In the genomic region with DNA sequence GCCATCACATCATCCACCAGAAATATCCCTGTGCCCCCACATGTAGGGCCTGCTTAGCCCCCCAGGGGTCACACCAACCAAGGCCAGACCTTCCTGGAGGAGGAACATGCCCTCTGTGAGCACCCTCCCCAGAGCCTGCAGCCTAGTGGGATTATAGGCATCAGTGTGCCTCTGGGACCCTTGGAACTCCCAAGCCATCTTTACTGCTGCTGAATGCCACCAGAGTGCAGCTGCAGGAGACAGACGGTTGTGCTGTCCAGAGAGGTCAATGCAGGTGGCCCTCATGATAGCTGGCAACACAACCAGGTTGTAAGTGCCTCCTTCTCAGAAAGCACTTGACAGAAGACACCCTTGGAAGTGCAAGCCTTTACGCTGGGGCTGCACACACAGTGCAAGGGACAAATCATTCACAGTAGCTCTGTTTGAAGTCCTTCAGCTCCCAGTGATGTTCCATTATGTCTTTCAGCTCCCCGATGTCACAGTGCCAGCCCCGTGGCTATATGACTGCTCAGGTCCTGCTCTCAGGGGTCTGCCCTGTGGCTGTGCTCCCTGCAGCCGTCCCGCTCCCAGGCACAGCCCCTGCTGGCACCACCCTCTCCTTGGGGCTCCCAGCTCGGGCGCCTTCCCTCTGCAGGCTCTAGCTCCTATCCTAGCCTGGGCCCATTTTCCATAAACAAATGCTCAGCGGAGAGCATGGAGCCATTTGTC, we compare ENCODE assay signal across 32 cellular contexts.
A peak's percentile ranks its signal among the peaks of the same experiment; 100 is the strongest.
DNase-seq lines count a peak whose midpoint lies in the region; ATAC-seq, FAIRE-seq and TF ChIP-seq lines count a peak whose summit lies in the region.
"Had no signal": no experiment of that assay in that cellular context is flagged by ENCODE, and none has a peak within 500 bp of the region (broad histone marks: within the 10 kb centered on the region; RNA-seq: fewer than 3 reads in every experiment).

No MANE protein-coding gene starts in this region.

- 84 to 89% (median 86%) methylated on average over 9 of the region's 9 CpGs for WGBS in spleen, 5 donors

- H3K36me3 Mint-ChIP-seq in brain (no peaks in the 10 kb centered on the region), natural killer cell (no peaks in the 10 kb centered on the region)
- H3K36me3 Mint-ChIP-seq: natural killer cell treated with Interleukin-12 subunit alpha and Interleukin-12 subunit beta and Interleukin-15 and Interleukin-18, amount 100 ng/mL, for 72 hours had no signal

- H3K27me3 ChIP-seq in PC-3 (ENCODE audit: low read length) (no peaks in the 10 kb centered on the region), spleen (replicated peaks in 1 of 7) (peaks cover 0 to 4% (median 0%) of the 10 kb centered on the region in 7 donors)
- H3K27me3 ChIP-seq: ascending aorta, heart left ventricle had no signal

- no peaks in the 10 kb centered on the region for H3K9me3 ChIP-seq in PC-3 (ENCODE audit: low read length)
- no peaks in the 10 kb centered on the region for H3K9me3 ChIP-seq in kidney (ENCODE audit: control insufficient read depth in 1 of 2, low read length in 2 of 2)
- H3K9me3 ChIP-seq in spleen = no peaks in the 10 kb centered on the region
- H3K9me3 ChIP-seq: ascending aorta, Caco-2, HAP-1, heart left ventricle, lower lobe of right lung, tibial artery had no signal

- peak overlapping the region; percentile 63 for H2AFZ ChIP-seq in PC-3 (ENCODE audit: low read length)
- H2AFZ ChIP-seq: parathyroid adenoma had no signal

- no TSS peak for BruUV-seq in PC-3 (replicated peaks; lab: Mats Ljungman, UMichigan)

- H3K36me3 ChIP-seq in PC-3 (ENCODE audit: low read depth, low read length) (no peaks in the 10 kb centered on the region), kidney (ENCODE audit: control insufficient read depth in 1 of 2, insufficient read depth in 2 of 2, low read length in 2 of 2) (no peaks in the 10 kb centered on the region), spleen (no peaks in the 10 kb centered on the region)
- H3K36me3 ChIP-seq: ascending aorta, HAP-1, heart left ventricle, lower lobe of right lung, tibial artery had no signal

- no peak overlapping the region for H3K4me3 ChIP-seq in PC-3 (ENCODE audit: low read length)
- H3K4me3 ChIP-seq in kidney (ENCODE audit: low read length in 2 of 2) = no peak overlapping the region
- no peak overlapping the region for H3K4me3 ChIP-seq in spleen
- H3K4me3 ChIP-seq: ascending aorta, HAP-1, heart left ventricle, lower lobe of right lung, tibial artery had no signal

- CTCF ChIA-PET in PC-3 (lab: Charles Lee) = no interaction called here

- ATAC-seq in PC-3 (no peak), natural killer cell (no peak), omental fat pad (ENCODE audit: low FRiP score) (no peak)
- ATAC-seq: heart left ventricle; natural killer cell treated with Interleukin-12 subunit alpha and Interleukin-12 subunit beta and Interleukin-15 and Interleukin-18, amount 100 ng/mL, for 72 hours; right cardiac atrium; Right ventricle myocardium inferior; SK-N-SH treated with all-trans-retinoic acid at 6 μM for 48 hours had no signal

- intact Hi-C loops in PC-3 (cut with micrococcal nuclease) = loop anchor here (10.0 kb wide), 2 partner anchors 69 to 201 kb away; a partner anchor contains a TSS
- intact Hi-C loops in kidney (cut with DNase I) = no loop called here
- intact Hi-C loops in spleen (cut with DNase I; ENCODE audit: low total_unique reads) = no loop called here
- intact Hi-C loops in natural killer cell (cut with micrococcal nuclease) = no loop called here

- H3K9ac ChIP-seq in PC-3 (ENCODE audit: low read length) = no peak overlapping the region
- H3K9ac ChIP-seq in kidney (ENCODE audit: low read length in 2 of 2) = no peak overlapping the region
- H3K9ac ChIP-seq: parathyroid adenoma had no signal

- H4K20me1 ChIP-seq in PC-3 (ENCODE audit: low read length) = no peaks in the 10 kb centered on the region

- no peak for TF ChIP-seq POLR2A in spleen (IDR thresholded peaks at IDR 0.05)

- H3K9me2 ChIP-seq in PC-3 (replicated peaks; ENCODE audit: low read length) = no peaks in the 10 kb centered on the region

- no peak overlapping the region for H3K4me3 Mint-ChIP-seq in brain
- H3K4me3 Mint-ChIP-seq in natural killer cell = no peak overlapping the region
- H3K4me3 Mint-ChIP-seq: activated B cell treated with CpG ODN at 0.5 μM for 24 hours; activated CD4-positive, alpha-beta T cell treated with anti-CD3 and anti-CD28 coated beads, Interleukin-2, amount 10 ng/mL, durations not matched to agents 7 days and 5 days; dendritic cell treated with granulocyte-macrophage colony-stimulating factor and Interleukin-4, amounts not matched to agents 40 ng/mL and 50 ng/mL, for 4 days; natural killer cell treated with Interleukin-12 subunit alpha and Interleukin-12 subunit beta and Interleukin-15 and Interleukin-18, amount 100 ng/mL, for 72 hours; T-helper 1 cell treated with Interleukin-12 subunit alpha and Interleukin-12 subunit beta and Interleukin-4 antibody, amounts not matched to agents 30 μg/mL and 1 μg/mL, for 36 hours had no signal

- H3K4me1 ChIP-seq in PC-3 (ENCODE audit: insufficient read depth, low read length) = peaks cover 31% of the 10 kb centered on the region
- H3K4me1 ChIP-seq in kidney (ENCODE audit: control insufficient read depth in 1 of 2, insufficient read depth in 1 of 2, low read depth in 1 of 2, low read length in 2 of 2) = no peaks in the 10 kb centered on the region
- H3K4me1 ChIP-seq in spleen = no peaks in the 10 kb centered on the region
- H3K4me1 ChIP-seq: ascending aorta, Caco-2, HAP-1, heart left ventricle, lower lobe of right lung, tibial artery had no signal

- no peaks in the 10 kb centered on the region for H3F3A ChIP-seq in PC-3 (ENCODE audit: low read length, unreplicated experiment)

- DNase-seq in PC-3 = no peak
- peak; percentile 29 for DNase-seq in kidney
- DNase-seq in spleen = peak; percentile 63
- no peak for DNase-seq in natural killer cell
- DNase-seq in RPMI8226 = no peak
- DNase-seq in omental fat pad (ENCODE audit: low spot score) = no peak
- DNase-seq: activated B cell treated with CpG ODN at 0.5 μM for 24 hours; activated CD4-positive, alpha-beta T cell treated with anti-CD3 and anti-CD28 coated beads, Interleukin-2, amount 10 ng/mL, durations not matched to agents 7 days and 5 days; activated gamma-delta T cell; C1 segment of cervical spinal cord; Caco-2; central memory CD4-positive, alpha-beta T cell; foreskin melanocyte; heart left ventricle; lower lobe of right lung; MV-4-11; NCI-H1436; NCI-H2081 treated with DMSO at 0.1 percent for 48 hours; NCI-H345; right cardiac atrium; stimulated activated CD8-positive, alpha-beta memory T cell treated with anti-CD3 and anti-CD28 coated beads, Interleukin-4, amount 100 ng/mL, for 48 hours had no signal

- H3K4me2 ChIP-seq in PC-3 (ENCODE audit: low read length) = peak overlapping the region; percentile 74

- H3K27me3 Mint-ChIP-seq in brain = peaks cover 25% of the 10 kb centered on the region
- peaks cover 0 to 3% of the 10 kb centered on the region in 2 donors for H3K27me3 Mint-ChIP-seq in natural killer cell (ENCODE audit: low read depth in 2 of 2)
- H3K27me3 Mint-ChIP-seq: activated CD4-positive, alpha-beta T cell treated with anti-CD3 and anti-CD28 coated beads, Interleukin-2, amount 10 ng/mL, durations not matched to agents 7 days and 5 days; dendritic cell treated with granulocyte-macrophage colony-stimulating factor and Interleukin-4, amounts not matched to agents 40 ng/mL and 50 ng/mL, for 4 days had no signal

- H3K27ac Mint-ChIP-seq in brain (peak overlapping the region in 4 of 5 experiments; percentile 16 to 84 (median 54)), natural killer cell (no peak overlapping the region)
- H3K27ac Mint-ChIP-seq: activated B cell treated with CpG ODN at 0.5 μM for 24 hours; activated CD4-positive, alpha-beta T cell treated with anti-CD3 and anti-CD28 coated beads, Interleukin-2, amount 10 ng/mL, durations not matched to agents 7 days and 5 days; dendritic cell treated with granulocyte-macrophage colony-stimulating factor and Interleukin-4, amounts not matched to agents 40 ng/mL and 50 ng/mL, for 4 days; natural killer cell treated with Interleukin-12 subunit alpha and Interleukin-12 subunit beta and Interleukin-15 and Interleukin-18, amount 100 ng/mL, for 72 hours; T-helper 1 cell treated with Interleukin-12 subunit alpha and Interleukin-12 subunit beta and Interleukin-4 antibody, amounts not matched to agents 30 μg/mL and 1 μg/mL, for 36 hours had no signal

- FAIRE-seq in kidney (lab: Jason Lieb, UNC) = no peak
- FAIRE-seq: GM12891 had no signal

- no peaks in the 10 kb centered on the region for H3K9me3 Mint-ChIP-seq in brain
- no peaks in the 10 kb centered on the region for H3K9me3 Mint-ChIP-seq in natural killer cell
- H3K9me3 Mint-ChIP-seq: activated B cell treated with CpG ODN at 0.5 μM for 24 hours; activated CD4-positive, alpha-beta T cell treated with anti-CD3 and anti-CD28 coated beads, Interleukin-2, amount 10 ng/mL, durations not matched to agents 7 days and 5 days; dendritic cell treated with granulocyte-macrophage colony-stimulating factor and Interleukin-4, amounts not matched to agents 40 ng/mL and 50 ng/mL, for 4 days; natural killer cell treated with Interleukin-12 subunit alpha and Interleukin-12 subunit beta and Interleukin-15 and Interleukin-18, amount 100 ng/mL, for 72 hours; T-helper 1 cell treated with Interleukin-12 subunit alpha and Interleukin-12 subunit beta and Interleukin-4 antibody, amounts not matched to agents 30 μg/mL and 1 μg/mL, for 36 hours had no signal

- TF ChIP-seq CTCF in PC-3 (conservative IDR thresholded peaks at IDR 0.05; ENCODE audit: low read depth, low read length) = no peak
- TF ChIP-seq CTCF in brain (conservative IDR thresholded peaks at IDR 0.05) = no peak
- TF ChIP-seq CTCF in kidney (IDR thresholded peaks at IDR 0.05; ENCODE audit: borderline replicate concordance, extremely low read depth, insufficient read depth) = no peak
- TF ChIP-seq CTCF in spleen (IDR thresholded peaks at IDR 0.05 in 8 of 11, conservative IDR thresholded peaks at IDR 0.05 in 3 of 11) = no peak
- TF ChIP-seq CTCF in natural killer cell (IDR thresholded peaks at IDR 0.05) = no peak
- TF ChIP-seq CTCF in omental fat pad (IDR thresholded peaks at IDR 0.05) = no peak

- no peaks in the 10 kb centered on the region for H3K79me2 ChIP-seq in PC-3 (ENCODE audit: low read length)
- H3K79me2 ChIP-seq: parathyroid adenoma had no signal

- peaks cover 36% of the 10 kb centered on the region for H3K4me1 Mint-ChIP-seq in brain
- no peaks in the 10 kb centered on the region for H3K4me1 Mint-ChIP-seq in natural killer cell
- H3K4me1 Mint-ChIP-seq: activated B cell treated with CpG ODN at 0.5 μM for 24 hours; activated CD4-positive, alpha-beta T cell treated with anti-CD3 and anti-CD28 coated beads, Interleukin-2, amount 10 ng/mL, durations not matched to agents 7 days and 5 days had no signal

- POLR2A ChIA-PET in PC-3 (lab: Charles Lee; ENCODE audit: unreplicated experiment) = no interaction called here

- peak overlapping the region; percentile 53 for H3K27ac ChIP-seq in PC-3 (ENCODE audit: low read length)
- H3K27ac ChIP-seq in kidney (ENCODE audit: low read depth in 2 of 2, low read length in 2 of 2) = no peak overlapping the region
- H3K27ac ChIP-seq in spleen = no peak overlapping the region
- H3K27ac ChIP-seq: ascending aorta, lower lobe of right lung, parathyroid adenoma, tibial artery had no signal

Comparison
In these comparisons a context has a peak if more than half of its experiments do, and no peak if none do; other contexts are left out.
1. DNase-seq: peak in kidney (single experiment) and spleen (single experiment); none in PC-3 (single experiment), natural killer cell (single experiment), RPMI8226 (single experiment) and omental fat pad (single experiment).
2. H3K27ac Mint-ChIP-seq: peak in brain (4 of 5); none in natural killer cell (0 of 2).